Comparison of ENCODE assay signal across 18 cellular contexts in the genomic region with DNA sequence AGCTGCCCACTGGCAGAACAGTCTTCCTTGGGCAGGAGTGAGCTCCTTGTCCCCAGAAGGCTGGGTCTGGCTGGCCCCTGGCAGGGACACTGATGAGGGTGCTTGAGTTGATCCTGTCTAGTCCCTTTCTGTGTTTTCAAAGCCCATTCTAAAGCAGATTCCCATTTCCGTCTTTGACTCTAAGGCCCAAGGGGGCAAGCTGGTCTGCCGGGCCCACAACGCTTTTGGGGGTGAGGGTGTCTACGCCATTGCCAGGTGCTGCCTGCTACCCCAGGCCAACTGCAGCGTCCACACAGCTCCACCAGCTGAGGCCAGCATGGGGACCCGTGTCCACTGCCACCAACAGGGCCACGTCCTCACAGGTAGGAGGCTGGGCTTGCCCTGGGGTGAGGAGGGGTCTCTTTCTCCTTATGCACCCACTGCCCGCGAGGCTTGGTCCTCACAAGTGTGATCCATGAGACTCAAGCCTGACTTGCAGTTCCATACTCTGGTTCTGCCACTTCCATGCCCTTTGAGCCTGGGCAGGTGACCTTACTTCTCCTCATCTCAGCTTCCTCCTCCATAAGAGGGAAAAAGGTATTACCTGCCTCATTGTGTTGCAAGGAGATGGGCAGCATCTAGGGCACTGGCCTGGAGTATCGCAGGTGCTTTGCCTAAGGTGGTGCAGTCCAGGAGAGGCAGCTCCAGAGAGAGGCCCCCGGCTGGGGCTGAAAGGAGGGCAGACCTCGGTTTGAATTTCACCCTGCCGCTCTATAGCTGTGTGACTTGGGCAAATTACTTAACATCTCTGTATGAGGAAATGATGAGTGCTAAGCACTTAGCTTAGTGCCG. TPM values are rescaled to one million over a fixed set of nuclear protein-coding genes. Genes with fewer than 3 reads are reported as not detected.
DNase-seq lines count a peak whose midpoint lies in the region; ATAC-seq and TF ChIP-seq lines count a peak whose summit lies in the region.
"Had no signal": no experiment of that assay in that cellular context is flagged by ENCODE, and none has a peak within 500 bp of the region (broad histone marks: within the 10 kb centered on the region; RNA-seq: fewer than 3 reads in every experiment).

No MANE protein-coding gene starts in this region.

- intact Hi-C loops in Right ventricle myocardium superior (cut with DNase I) = no loop called here
- intact Hi-C loops in natural killer cell (cut with micrococcal nuclease) = no loop called here

- H3K4me3 ChIP-seq in right atrium auricular region = no peak overlapping the region
- H3K4me3 ChIP-seq: A549, GM23248, SJCRH30 had no signal

- no peaks in the 10 kb centered on the region for H3K9me3 ChIP-seq in right atrium auricular region
- H3K9me3 ChIP-seq: A549, SJCRH30 had no signal

- DNase-seq in right atrium auricular region (ENCODE audit: low spot score) = peak; percentile 46
- no peak for DNase-seq in Right ventricle myocardium superior
- peak; percentile 39 for DNase-seq in ecto neural progenitor cell (ENCODE audit: low spot score)
- peak; percentile 43 for DNase-seq in mesenteric fat pad (ENCODE audit: low spot score)
- DNase-seq in effector CD4-positive, alpha-beta T cell = no peak
- no peak for DNase-seq in NCI-H2227 (lab: John Stamatoyannopoulos, UW; ENCODE audit: unreplicated experiment)
- no peak for DNase-seq in natural killer cell
- DNase-seq: CD4-positive, CD25-positive, alpha-beta regulatory T cell; GM23248; NCI-H1092 treated with DMSO at 0.1 percent for 48 hours; NCI-H1436 treated with DMSO at 0.1 percent for 48 hours; NCI-H2029; NCI-H774; NK-92 treated with Interleukin-12 subunit alpha and Interleukin-12 subunit beta, amount 100 ng/mL, for 24 hours; SJCRH30 had no signal

- no peaks in the 10 kb centered on the region for H3K27me3 Mint-ChIP-seq in natural killer cell (ENCODE audit: low read depth in 2 of 2)
- H3K27me3 Mint-ChIP-seq: CD4-positive, CD25-positive, alpha-beta regulatory T cell had no signal

- H3K36me3 Mint-ChIP-seq in natural killer cell = no peaks in the 10 kb centered on the region
- H3K36me3 Mint-ChIP-seq: CD4-positive, CD25-positive, alpha-beta regulatory T cell had no signal

- peak overlapping the region in 1 of 2 donors; percentile 41 for H3K27ac Mint-ChIP-seq in natural killer cell
- H3K27ac Mint-ChIP-seq: CD4-positive, CD25-positive, alpha-beta regulatory T cell had no signal

- peaks cover 0 to 9% of the 10 kb centered on the region in 2 donors for H3K4me1 Mint-ChIP-seq in natural killer cell
- H3K4me1 Mint-ChIP-seq: CD4-positive, CD25-positive, alpha-beta regulatory T cell had no signal

- H3K4me1 ChIP-seq in right atrium auricular region = peaks cover 0 to 5% of the 10 kb centered on the region in 2 donors

- no peaks in the 10 kb centered on the region for H3K27me3 ChIP-seq in right atrium auricular region
- H3K27me3 ChIP-seq: SJCRH30 had no signal

- H3K9me3 Mint-ChIP-seq in natural killer cell = no peaks in the 10 kb centered on the region
- H3K9me3 Mint-ChIP-seq: CD4-positive, CD25-positive, alpha-beta regulatory T cell had no signal

- H3K4me3 Mint-ChIP-seq in natural killer cell = no peak overlapping the region
- H3K4me3 Mint-ChIP-seq: CD4-positive, CD25-positive, alpha-beta regulatory T cell had no signal

- H3K36me3 ChIP-seq in right atrium auricular region = no peaks in the 10 kb centered on the region
- H3K36me3 ChIP-seq: SJCRH30 had no signal

- H3K27ac ChIP-seq in right atrium auricular region = no peak overlapping the region
- H3K27ac ChIP-seq: A549, GM23248, KMS-11, SJCRH30 had no signal

- no peak for TF ChIP-seq CTCF in right atrium auricular region (IDR thresholded peaks at IDR 0.05)
- no peak for TF ChIP-seq CTCF in natural killer cell (IDR thresholded peaks at IDR 0.05)

- no peak for ATAC-seq in Right ventricle myocardium superior (ENCODE audit: poor library complexity)
- ATAC-seq in natural killer cell = no peak
- ATAC-seq: A549, HCT116 had no signal

RNA-seq across cellular contexts. Expression of a gene that starts 20.2 kb away (rescaled TPM):
- total RNA-seq in right atrium auricular region (under 1 TPM in 1 of 2 donors, not detected in 1; 0.47 TPM), Right ventricle myocardium superior (not detected), mesenteric fat pad (0.26 TPM), natural killer cell (not detected)
- total RNA-seq: CD4-positive, CD25-positive, alpha-beta regulatory T cell had no signal

Comparison
In these comparisons a context has a peak if more than half of its experiments do, and no peak if none do; other contexts are left out.
1. DNase-seq: peak in right atrium auricular region (single experiment), ecto neural progenitor cell (single experiment) and mesenteric fat pad (single experiment); none in Right ventricle myocardium superior (single experiment), effector CD4-positive, alpha-beta T cell (single experiment), NCI-H2227 (single experiment) and natural killer cell (single experiment).